In the genomic region with DNA sequence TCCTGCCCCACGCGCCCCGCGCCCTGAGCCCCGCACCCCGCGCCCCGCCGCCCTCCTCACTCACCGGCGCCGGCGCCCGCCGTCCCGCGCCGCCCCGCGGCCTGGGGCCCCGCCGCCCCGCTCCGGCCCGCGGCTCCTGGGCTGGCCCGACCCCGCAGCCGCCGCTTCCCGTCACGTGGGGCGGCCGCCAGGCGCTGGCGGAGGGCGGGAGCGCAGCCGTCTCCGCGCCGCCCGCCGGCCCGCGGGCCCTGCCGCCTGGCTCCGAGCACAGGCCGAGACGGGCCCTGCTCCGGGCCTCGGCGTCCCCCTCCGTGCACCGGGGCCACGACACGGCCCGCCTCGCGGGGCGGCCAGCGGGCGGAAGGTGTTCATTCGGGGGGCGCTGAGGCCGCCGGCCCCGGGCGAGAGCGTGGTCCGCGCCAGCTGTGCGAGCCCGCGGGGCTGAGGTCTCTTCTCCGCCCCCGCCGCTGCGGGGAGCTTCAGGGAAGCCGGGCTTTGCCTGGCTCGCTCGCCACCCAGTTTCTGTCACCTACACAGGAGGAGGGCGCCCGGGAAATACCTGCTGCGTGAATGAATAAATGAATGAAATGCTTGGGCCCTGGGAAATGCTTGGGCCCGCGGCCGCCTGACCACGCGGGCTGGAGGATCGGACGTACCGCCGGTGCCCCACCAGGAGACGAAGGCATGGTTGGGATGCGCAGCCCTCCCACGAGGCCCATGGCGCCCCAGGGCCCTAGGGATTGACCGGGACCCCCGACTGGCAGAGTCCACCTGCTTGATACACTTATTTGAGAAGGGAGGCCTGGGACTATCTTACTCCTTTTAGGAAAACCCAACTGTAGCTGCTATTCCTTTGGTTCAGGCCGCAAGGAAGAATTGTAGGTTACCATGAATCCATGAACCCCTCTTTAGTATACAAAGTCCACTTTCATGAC, we compare ENCODE assay signal across 1 cellular context.
A peak's percentile ranks its signal among the peaks of the same experiment; 100 is the strongest.
TF ChIP-seq lines count a peak whose summit lies in the region.

Gene TGFBRAP1, minus strand, starts transcription at position 175 of the 935 bp plus-strand sequence. CDS start 21,434 bp downstream, outside the sequence.

TF ChIP-seq in HepG2, 621 proteins besides CTCF, POLR2A, EP300 and RAD21 (continues in another document):
- TF ChIP-seq FOXP1 (IDR thresholded peaks at IDR 0.05) (no peak), FOXP1 (CRISPR knock-in tag; IDR thresholded peaks at IDR 0.05) (no peak), POGZ (CRISPR knock-in tag; IDR thresholded peaks at IDR 0.05) (no peak), SOX5 (CRISPR knock-in tag; IDR thresholded peaks at IDR 0.05; ENCODE audit: borderline replicate concordance) (no peak), MAZ (IDR thresholded peaks at IDR 0.05; ENCODE audit: borderline replicate concordance, low read depth, low read length) (no peak), MAZ (CRISPR knock-in tag; IDR thresholded peaks at IDR 0.05; ENCODE audit: low read depth) (peak; percentile 80), ARID3A (IDR thresholded peaks at IDR 0.05; ENCODE audit: low read depth, low read length) (no peak), TEAD2 (CRISPR knock-in tag; IDR thresholded peaks at IDR 0.05) (no peak), ZNF496 (CRISPR knock-in tag; IDR thresholded peaks at IDR 0.05; ENCODE audit: insufficient replicate concordance) (no peak), MEIS1 (CRISPR knock-in tag; IDR thresholded peaks at IDR 0.05; ENCODE audit: borderline replicate concordance) (no peak), ZNF556 (CRISPR knock-in tag; IDR thresholded peaks at IDR 0.05; ENCODE audit: borderline replicate concordance) (peak; percentile 35; the same call in 1 of the 2 replicates), DRAP1 (CRISPR knock-in tag; IDR thresholded peaks at IDR 0.05) (no peak), ZNF446 (CRISPR knock-in tag; IDR thresholded peaks at IDR 0.05) (peak; percentile 60), IKZF5 (CRISPR knock-in tag; IDR thresholded peaks at IDR 0.05) (0 out of 2 replicates have a peak, but pooled peaks have one; percentile 57), ZBTB46 (CRISPR knock-in tag; IDR thresholded peaks at IDR 0.05; ENCODE audit: borderline replicate concordance) (no peak), ZNF337 (CRISPR knock-in tag; IDR thresholded peaks at IDR 0.05; ENCODE audit: borderline replicate concordance, low read depth) (no peak), ZNF407 (CRISPR knock-in tag; IDR thresholded peaks at IDR 0.05; ENCODE audit: not compliant biosample characterization) (peak; percentile 72), ZNF121 (CRISPR knock-in tag; IDR thresholded peaks at IDR 0.05) (0 out of 2 replicates have a peak, but pooled peaks have one; percentile 1), ZNF432 (CRISPR knock-in tag; IDR thresholded peaks at IDR 0.05; ENCODE audit: borderline replicate concordance) (no peak)
- TF ChIP-seq, protein P1, sequence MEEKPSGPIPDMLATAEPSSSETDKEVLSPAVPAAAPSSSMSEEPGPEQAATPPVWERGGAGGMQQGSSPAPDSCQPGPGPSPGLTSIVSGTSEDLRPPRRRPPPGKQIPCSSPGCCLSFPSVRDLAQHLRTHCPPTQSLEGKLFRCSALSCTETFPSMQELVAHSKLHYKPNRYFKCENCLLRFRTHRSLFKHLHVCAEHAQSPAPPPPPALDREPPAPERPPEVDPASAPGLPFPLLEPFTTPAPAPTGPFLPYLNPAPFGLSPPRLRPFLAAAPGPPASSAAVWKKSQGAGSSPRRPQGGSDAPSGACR (CRISPR knock-in tag; IDR thresholded peaks at IDR 0.05): 0 out of 2 replicates have a peak, but pooled peaks have one; percentile 33
- TF ChIP-seq, protein P2, sequence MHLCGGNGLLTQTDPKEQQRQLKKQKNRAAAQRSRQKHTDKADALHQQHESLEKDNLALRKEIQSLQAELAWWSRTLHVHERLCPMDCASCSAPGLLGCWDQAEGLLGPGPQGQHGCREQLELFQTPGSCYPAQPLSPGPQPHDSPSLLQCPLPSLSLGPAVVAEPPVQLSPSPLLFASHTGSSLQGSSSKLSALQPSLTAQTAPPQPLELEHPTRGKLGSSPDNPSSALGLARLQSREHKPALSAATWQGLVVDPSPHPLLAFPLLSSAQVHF (CRISPR knock-in tag; IDR thresholded peaks at IDR 0.05): 0 out of 2 replicates have a peak, but pooled peaks have one; percentile 54
- TF ChIP-seq, protein P3, sequence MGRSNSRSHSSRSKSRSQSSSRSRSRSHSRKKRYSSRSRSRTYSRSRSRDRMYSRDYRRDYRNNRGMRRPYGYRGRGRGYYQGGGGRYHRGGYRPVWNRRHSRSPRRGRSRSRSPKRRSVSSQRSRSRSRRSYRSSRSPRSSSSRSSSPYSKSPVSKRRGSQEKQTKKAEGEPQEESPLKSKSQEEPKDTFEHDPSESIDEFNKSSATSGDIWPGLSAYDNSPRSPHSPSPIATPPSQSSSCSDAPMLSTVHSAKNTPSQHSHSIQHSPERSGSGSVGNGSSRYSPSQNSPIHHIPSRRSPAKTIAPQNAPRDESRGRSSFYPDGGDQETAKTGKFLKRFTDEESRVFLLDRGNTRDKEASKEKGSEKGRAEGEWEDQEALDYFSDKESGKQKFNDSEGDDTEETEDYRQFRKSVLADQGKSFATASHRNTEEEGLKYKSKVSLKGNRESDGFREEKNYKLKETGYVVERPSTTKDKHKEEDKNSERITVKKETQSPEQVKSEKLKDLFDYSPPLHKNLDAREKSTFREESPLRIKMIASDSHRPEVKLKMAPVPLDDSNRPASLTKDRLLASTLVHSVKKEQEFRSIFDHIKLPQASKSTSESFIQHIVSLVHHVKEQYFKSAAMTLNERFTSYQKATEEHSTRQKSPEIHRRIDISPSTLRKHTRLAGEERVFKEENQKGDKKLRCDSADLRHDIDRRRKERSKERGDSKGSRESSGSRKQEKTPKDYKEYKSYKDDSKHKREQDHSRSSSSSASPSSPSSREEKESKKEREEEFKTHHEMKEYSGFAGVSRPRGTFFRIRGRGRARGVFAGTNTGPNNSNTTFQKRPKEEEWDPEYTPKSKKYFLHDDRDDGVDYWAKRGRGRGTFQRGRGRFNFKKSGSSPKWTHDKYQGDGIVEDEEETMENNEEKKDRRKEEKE (IDR thresholded peaks at IDR 0.05): no peak
